Comparison of ENCODE assay signal across 9 cellular contexts in genomic region chr14:94005324-94005723, GRCh38. TPM values are rescaled to one million over a fixed set of nuclear protein-coding genes. Genes with fewer than 3 reads are reported as not detected.
DNase-seq lines count a peak whose midpoint lies in the region; ATAC-seq and TF ChIP-seq lines count a peak whose summit lies in the region.
"Had no signal": no experiment of that assay in that cellular context is flagged by ENCODE, and none has a peak within 500 bp of the region (broad histone marks: within the 10 kb centered on the region; RNA-seq: fewer than 3 reads in every experiment).

No MANE protein-coding gene starts in this region.

- ATAC-seq in Right ventricle myocardium inferior (no peak), GM18870 (IDR thresholded peaks at IDR 0.05; ENCODE audit: unreplicated experiment) (no peak)
- ATAC-seq in stimulated activated naive CD8-positive, alpha-beta T cell treated with anti-CD3 and anti-CD28 coated beads, Interleukin-15, Interleukin-2, amounts not matched to agents 100 U/mL and 50 U/mL, for 24 hours, result no peak

- intact Hi-C loops in Right ventricle myocardium inferior (cut with DNase I), result no loop called here
- intact Hi-C loops in cardiac septum (cut with DNase I), result no loop called here
- intact Hi-C loops in posterior vena cava (cut with DNase I), result no loop called here

- peak; percentile 20 for DNase-seq in Right ventricle myocardium inferior (ENCODE audit: missing footprints)
- DNase-seq in cardiac septum (ENCODE audit: low spot score), result no peak
- DNase-seq in HuH-7 (ENCODE audit: low spot score), result peak; percentile 53
- DNase-seq in choroid plexus epithelial cell (ENCODE audit: low read depth), result peak; percentile 27
- DNase-seq in stimulated activated naive CD8-positive, alpha-beta T cell treated with anti-CD3 and anti-CD28 coated beads, Interleukin-15, Interleukin-2, amounts not matched to agents 100 U/mL and 50 U/mL, for 24 hours, result peak; percentile 31
- DNase-seq in NCI-H187 treated with DMSO at 0.1 percent for 48 hours (lab: John Stamatoyannopoulos, UW), result no peak
- DNase-seq in posterior vena cava (ENCODE audit: low spot score), result no peak
- DNase-seq: dorsolateral prefrontal cortex had no signal

- peak; percentile 62 for TF ChIP-seq CTCF in choroid plexus epithelial cell (conservative IDR thresholded peaks at IDR 0.05; ENCODE audit: low read depth, low read length)

- H3K4me3 ChIP-seq in choroid plexus epithelial cell (ENCODE audit: low read depth, low read length), result no peak overlapping the region
- H3K4me3 ChIP-seq: dorsolateral prefrontal cortex had no signal

RNA-seq across cellular contexts. Expression of gene CCDC197, which starts 8.2 kb away (rescaled TPM):
- total RNA-seq in Right ventricle myocardium inferior (0.84 TPM), cardiac septum (3.4 TPM), posterior vena cava (not detected)

RNA-seq across cellular contexts. Expression of gene OTUB2, which starts 20.8 kb away (rescaled TPM):
- 0.35 TPM for total RNA-seq in Right ventricle myocardium inferior
- total RNA-seq in cardiac septum, result 0.30 TPM
- total RNA-seq in posterior vena cava, result 1 to 10 TPM in 1 of 2 donors, under 1 TPM in 1; 0.37 to 1.2 TPM

RNA-seq across cellular contexts. Expression of gene ASB2, which starts 29.0 kb away (rescaled TPM):
- total RNA-seq in Right ventricle myocardium inferior, result 294 TPM
- total RNA-seq in cardiac septum, result 156 TPM
- total RNA-seq in posterior vena cava, result 10 to 100 TPM; 60.0 to 66.5 TPM

Comparison
In these comparisons a context has a peak if more than half of its experiments do, and no peak if none do; other contexts are left out.
1. DNase-seq: peak in Right ventricle myocardium inferior (single experiment), HuH-7 (single experiment), choroid plexus epithelial cell (single experiment) and stimulated activated naive CD8-positive, alpha-beta T cell treated with anti-CD3 and anti-CD28 coated beads, Interleukin-15, Interleukin-2, amounts not matched to agents 100 U/mL and 50 U/mL, for 24 hours (single experiment); none in cardiac septum (single experiment), NCI-H187 treated with DMSO at 0.1 percent for 48 hours (single experiment) and posterior vena cava (single experiment).